In genomic region chr19:46745521-46746280, GRCh38 we compare ENCODE assay signal across 8 cellular contexts. TPM values are rescaled to one million over a fixed set of nuclear protein-coding genes. Genes with fewer than 3 reads are reported as not detected.
DNase-seq lines count a peak whose midpoint lies in the region; ATAC-seq and TF ChIP-seq lines count a peak whose summit lies in the region.

Gene FKRP (plus strand): TSS chr19:46746057. CDS start chr19:46755451, 9,394 bp downstream.

- TF ChIP-seq CTCF in PC-9 (conservative IDR thresholded peaks at IDR 0.05) = no peak
- no peak for TF ChIP-seq CTCF in ascending aorta (IDR thresholded peaks at IDR 0.05)

- H3K27ac ChIP-seq in BLaER1 treated with 17β-estradiol and CSF1 and Interleukin-3, amounts not matched to agents 10 nM and 100 nM = peak within 1 kb of the TSS; percentile 97 to 99 (median 99)
- H3K27ac ChIP-seq in PC-9 = no peak within 1 kb of the TSS
- peak within 1 kb of the TSS; percentile 75 to 93 for H3K27ac ChIP-seq in ascending aorta
- H3K27ac ChIP-seq in iPS DF 6.9 (ENCODE audit: low read length) = no peak within 1 kb of the TSS

- intact Hi-C loops in PC-9 (cut with micrococcal nuclease; ENCODE audit: unreplicated experiment) = no loop called here
- intact Hi-C loops in ascending aorta (cut with DNase I) = no loop called here

- H3K4me2 ChIP-seq in BLaER1 treated with 17β-estradiol and CSF1 and Interleukin-3, amounts not matched to agents 10 nM and 100 nM = peak within 1 kb of the TSS; percentile 92 to 99 (median 95)
- H3K4me2 ChIP-seq in PC-9 = peak within 1 kb of the TSS; percentile 82

- peak within 1 kb of the TSS; percentile 88 to 100 (median 98) for H3K4me3 ChIP-seq in BLaER1 treated with 17β-estradiol and CSF1 and Interleukin-3, amounts not matched to agents 10 nM and 100 nM
- H3K4me3 ChIP-seq in PC-9 (peak within 1 kb of the TSS; percentile 88), ascending aorta (peak within 1 kb of the TSS; percentile 99 to 100), iPS DF 6.9 (ENCODE audit: low read length) (peak within 1 kb of the TSS; percentile 99), skeletal muscle cell (ENCODE audit: low read depth, low read length) (peak within 1 kb of the TSS; percentile 83)

- peaks cover 61% of the 10 kb centered on the region for H3K79me2 ChIP-seq in PC-9 (ENCODE audit: low read depth)

- peak within 1 kb of the TSS; percentile 97 to 100 (median 100) for H3K9ac ChIP-seq in BLaER1 treated with 17β-estradiol and CSF1 and Interleukin-3, amounts not matched to agents 10 nM and 100 nM

- peak; percentile 29 for ATAC-seq in GM21825 (IDR thresholded peaks at IDR 0.05; ENCODE audit: unreplicated experiment)
- ATAC-seq in GM21576 (IDR thresholded peaks at IDR 0.05; ENCODE audit: unreplicated experiment) = no peak

- BruUV-seq in PC-9 (replicated peaks; lab: Mats Ljungman, UMichigan) = no TSS peak

- peaks cover 7 to 27% (median 16%) of the 10 kb centered on the region in 11 experiments; a peak in 19 of 22 replicates for H3K36me3 ChIP-seq in BLaER1 treated with 17β-estradiol and CSF1 and Interleukin-3, amounts not matched to agents 10 nM and 100 nM
- H3K36me3 ChIP-seq in PC-9 (ENCODE audit: low read depth) (0 out of 2 replicates have a peak, but pooled peaks cover 6% of the 10 kb centered on the region), ascending aorta (peaks cover 0 to 8% of the 10 kb centered on the region in 2 donors), iPS DF 6.9 (ENCODE audit: control insufficient read depth, insufficient read depth, low read length) (no peaks in the 10 kb centered on the region)

- POLR2A ChIA-PET in PC-9 (lab: Charles Lee; ENCODE audit: unreplicated experiment) = interaction anchor here (0.7 kb wide), 1 partner anchor 508 kb away, joined by 3 read pairs; no protein-coding TSS in a partner anchor

- H2AFZ ChIP-seq in PC-9 = peak within 1 kb of the TSS; percentile 82

- no peaks in the 10 kb centered on the region for H3K9me2 ChIP-seq in PC-9 (ENCODE audit: insufficient read depth)

- no peaks in the 10 kb centered on the region for H3K9me3 ChIP-seq in BLaER1 treated with 17β-estradiol and CSF1 and Interleukin-3, amounts not matched to agents 10 nM and 100 nM (replicated peaks in 1 of 11)
- H3K9me3 ChIP-seq in PC-9 (ENCODE audit: insufficient read depth, low read depth) (no peaks in the 10 kb centered on the region), ascending aorta (no peaks in the 10 kb centered on the region), iPS DF 6.9 (ENCODE audit: control insufficient read depth, insufficient read depth, low read length) (no peaks in the 10 kb centered on the region)

- WGBS in iPS DF 6.9 (ENCODE audit: insufficient coverage, insufficient read length) = no CpG with 5 or more reads among the region's 68 CpGs

- DNase-seq in PC-9 (peak in 1 of 2 experiments; percentile 23), ascending aorta (ENCODE audit: low spot score in 2 of 2) (no peak), iPS DF 6.9 (ENCODE audit: low read depth, low spot score) (no peak), skeletal muscle cell (ENCODE audit: low read depth) (no peak), SHP77 (lab: John Stamatoyannopoulos, UW) (no peak)

- H3K27me3 ChIP-seq in BLaER1 treated with 17β-estradiol and CSF1 and Interleukin-3, amounts not matched to agents 10 nM and 100 nM = no peaks in the 10 kb centered on the region
- no peaks in the 10 kb centered on the region for H3K27me3 ChIP-seq in PC-9 (ENCODE audit: insufficient read depth, low read depth)
- H3K27me3 ChIP-seq in ascending aorta = no peaks in the 10 kb centered on the region
- no peaks in the 10 kb centered on the region for H3K27me3 ChIP-seq in iPS DF 6.9 (ENCODE audit: control insufficient read depth, insufficient read depth, low read length)

- peaks cover 47 to 79% (median 50%) of the 10 kb centered on the region in 11 experiments for H4K20me1 ChIP-seq in BLaER1 treated with 17β-estradiol and CSF1 and Interleukin-3, amounts not matched to agents 10 nM and 100 nM
- H4K20me1 ChIP-seq in PC-9 (ENCODE audit: insufficient read depth) = peaks cover 37% of the 10 kb centered on the region

- CTCF ChIA-PET in PC-9 (lab: Charles Lee) = interaction anchor here (0.5 kb wide), 1 partner anchor 49 kb away, joined by 4 read pairs; no protein-coding TSS in a partner anchor

- peaks cover 21% of the 10 kb centered on the region; the same call in 1 of the 2 replicates for H3F3A ChIP-seq in PC-9 (ENCODE audit: insufficient read depth, low read depth)

- H3K4me1 ChIP-seq in BLaER1 treated with 17β-estradiol and CSF1 and Interleukin-3, amounts not matched to agents 10 nM and 100 nM = peaks cover 54 to 75% (median 70%) of the 10 kb centered on the region in 10 experiments
- peaks cover 11% of the 10 kb centered on the region for H3K4me1 ChIP-seq in PC-9 (replicated peaks; ENCODE audit: insufficient read depth)
- peaks cover 4 to 17% of the 10 kb centered on the region in 2 donors for H3K4me1 ChIP-seq in ascending aorta
- no peaks in the 10 kb centered on the region; the same call in 1 of the 2 replicates for H3K4me1 ChIP-seq in iPS DF 6.9 (ENCODE audit: control insufficient read depth, insufficient read depth, low read length)

RNA-seq across cellular contexts. Expression of gene FKRP, which starts in this region (rescaled TPM):
- total RNA-seq in PC-9 (2021) (7.6 and 10.6 TPM in 2 replicates), ascending aorta (11.8 TPM)

Comparison
In these comparisons a context has a peak if more than half of its experiments do, and no peak if none do; other contexts are left out.
1. H3K27ac ChIP-seq: peak in BLaER1 treated with 17β-estradiol and CSF1 and Interleukin-3, amounts not matched to agents 10 nM and 100 nM (11 of 11) and ascending aorta (2 of 2); none in PC-9 (single experiment) and iPS DF 6.9 (single experiment).
2. Peak in every context shown above with its lines, with median percentiles within 50 percentile points of each other: H3K4me3 ChIP-seq.